In genomic region chr6:134186355-134186754, GRCh38 we compare ENCODE assay signal across 2 cellular contexts.
TF ChIP-seq lines count a peak whose summit lies in the region.

No MANE protein-coding gene starts in this region.

TF ChIP-seq in IMR-90, 13 proteins besides CTCF, POLR2A, EP300 and RAD21:
- 0 out of 2 replicates have a peak, but pooled peaks have one; percentile 24 for TF ChIP-seq USF2 (IDR thresholded peaks at IDR 0.05; ENCODE audit: low read depth, low read length)
- no peak for TF ChIP-seq CEBPB (IDR thresholded peaks at IDR 0.05; ENCODE audit: low read depth, low read length)

TF ChIP-seq in GM12878, 131 proteins besides CTCF, POLR2A, EP300 and RAD21:
- TF ChIP-seq SIN3A (IDR thresholded peaks at IDR 0.05; ENCODE audit: low read depth, low read length) = no peak
- TF ChIP-seq BCL11A (IDR thresholded peaks at IDR 0.05; ENCODE audit: low read depth, low read length) = no peak
- TF ChIP-seq RAD51 (IDR thresholded peaks at IDR 0.05) = peak; percentile 64; the same call in 1 of the 2 replicates
TF ChIP-seq in GM12878: peak in this region for 1.
